In genomic region chr10:90222372-90222771, GRCh38 we compare ENCODE assay signal across 12 cellular contexts.
A peak's percentile ranks its signal among the peaks of the same experiment; 100 is the strongest.
DNase-seq lines count a peak whose midpoint lies in the region; ATAC-seq, FAIRE-seq and TF ChIP-seq lines count a peak whose summit lies in the region.
"Had no signal": no experiment of that assay in that cellular context is flagged by ENCODE, and none has a peak within 500 bp of the region (broad histone marks: within the 10 kb centered on the region; RNA-seq: fewer than 3 reads in every experiment).

No MANE protein-coding gene starts in this region.

- no peaks in the 10 kb centered on the region for H3K27me3 ChIP-seq in astrocyte (ENCODE audit: insufficient read depth, low read length)
- no peaks in the 10 kb centered on the region for H3K27me3 ChIP-seq in gastroesophageal sphincter

- H3K9me3 Mint-ChIP-seq in astrocyte (ENCODE audit: unreplicated experiment), result no peaks in the 10 kb centered on the region
- H3K9me3 Mint-ChIP-seq in stimulated activated naive CD8-positive, alpha-beta T cell treated with anti-CD3 and anti-CD28 coated beads, Interleukin-15, amount 100 ng/mL, for 72 hours, result peaks cover 0 to 6% of the 10 kb centered on the region in 2 donors
- H3K9me3 Mint-ChIP-seq: H9, T-cell had no signal

- H3K4me2 ChIP-seq in astrocyte (ENCODE audit: low read length), result no peak overlapping the region

- H3K27me3 Mint-ChIP-seq in astrocyte (ENCODE audit: low read depth, unreplicated experiment), result no peaks in the 10 kb centered on the region
- peaks cover 32% of the 10 kb centered on the region for H3K27me3 Mint-ChIP-seq in stimulated activated naive CD8-positive, alpha-beta T cell treated with anti-CD3 and anti-CD28 coated beads, Interleukin-15, amount 100 ng/mL, for 72 hours
- H3K27me3 Mint-ChIP-seq: T-cell had no signal

- FAIRE-seq in astrocyte (lab: Jason Lieb, UNC) (no peak), urothelium cell line (lab: Jason Lieb, UNC) (no peak)
- FAIRE-seq: D721Med, GM12878 had no signal

- DNase-seq in HS-27A (ENCODE audit: low read depth) (peak; percentile 63), astrocyte (ENCODE audit: low read depth) (peak; percentile 83), urothelium cell line (ENCODE audit: low spot score) (peak; percentile 56), left cardiac atrium (no peak), DMS53 treated with DMSO at 0.1 percent for 48 hours (lab: John Stamatoyannopoulos, UW; ENCODE audit: unreplicated experiment) (no peak)
- DNase-seq in stimulated activated naive CD8-positive, alpha-beta T cell treated with anti-CD3 and anti-CD28 coated beads, Interleukin-15, amount 100 ng/mL, for 72 hours, result no peak
- DNase-seq: H9, NCI-H187 treated with DMSO at 0.1 percent for 48 hours, T-cell had no signal

- TF ChIP-seq POLR2A in gastroesophageal sphincter (IDR thresholded peaks at IDR 0.05), result no peak

- H3K27ac Mint-ChIP-seq in astrocyte (ENCODE audit: unreplicated experiment), result peak overlapping the region; percentile 27
- H3K27ac Mint-ChIP-seq in stimulated activated naive CD8-positive, alpha-beta T cell treated with anti-CD3 and anti-CD28 coated beads, Interleukin-15, amount 100 ng/mL, for 72 hours, result no peak overlapping the region
- H3K27ac Mint-ChIP-seq: T-cell had no signal

- peaks cover 13% of the 10 kb centered on the region for H3K4me1 Mint-ChIP-seq in astrocyte (ENCODE audit: low read depth, unreplicated experiment)
- peaks cover 11% of the 10 kb centered on the region for H3K4me1 Mint-ChIP-seq in stimulated activated naive CD8-positive, alpha-beta T cell treated with anti-CD3 and anti-CD28 coated beads, Interleukin-15, amount 100 ng/mL, for 72 hours
- H3K4me1 Mint-ChIP-seq: H9 had no signal

- ATAC-seq in gastroesophageal sphincter (peak; percentile 20), left cardiac atrium (no peak)
- no peak for ATAC-seq in stimulated activated naive CD8-positive, alpha-beta T cell treated with anti-CD3 and anti-CD28 coated beads, Interleukin-15, amount 100 ng/mL, for 72 hours
- ATAC-seq: GM12878, T-cell had no signal

- H3K9me3 ChIP-seq in astrocyte (ENCODE audit: insufficient read depth, low read depth, low read length), result no peaks in the 10 kb centered on the region
- no peaks in the 10 kb centered on the region for H3K9me3 ChIP-seq in gastroesophageal sphincter

- no peak overlapping the region for H3K4me3 ChIP-seq in astrocyte (ENCODE audit: insufficient read depth, low read depth, low read length)
- H3K4me3 ChIP-seq in gastroesophageal sphincter, result no peak overlapping the region
- H3K4me3 ChIP-seq: GM12878 had no signal

- H2AFZ ChIP-seq in astrocyte (ENCODE audit: low read depth, low read length), result no peak overlapping the region

- H3K4me3 Mint-ChIP-seq in astrocyte (ENCODE audit: unreplicated experiment), result no peak overlapping the region
- no peak overlapping the region for H3K4me3 Mint-ChIP-seq in stimulated activated naive CD8-positive, alpha-beta T cell treated with anti-CD3 and anti-CD28 coated beads, Interleukin-15, amount 100 ng/mL, for 72 hours
- H3K4me3 Mint-ChIP-seq: H9, T-cell had no signal

- peak overlapping the region; percentile 24 for H3K27ac ChIP-seq in astrocyte (ENCODE audit: low read depth, low read length)
- H3K27ac ChIP-seq in gastroesophageal sphincter, result no peak overlapping the region

- TF ChIP-seq EP300 in gastroesophageal sphincter (IDR thresholded peaks at IDR 0.05), result no peak

- WGBS in gastroesophageal sphincter (ENCODE audit: low coverage in 1 of 2), 2 donors, result 6 to 31% methylated on average over 4 of the region's 4 CpGs

- H3K36me3 Mint-ChIP-seq in astrocyte (ENCODE audit: low read depth, unreplicated experiment), result no peaks in the 10 kb centered on the region
- H3K36me3 Mint-ChIP-seq: T-cell had no signal

- TF ChIP-seq CTCF in astrocyte (IDR thresholded peaks at IDR 0.05; ENCODE audit: insufficient read depth, low read depth, low read length) (no peak), gastroesophageal sphincter (IDR thresholded peaks at IDR 0.05) (no peak)

- intact Hi-C loops in left cardiac atrium (cut with DNase I), result no loop called here

- no peaks in the 10 kb centered on the region for H4K20me1 ChIP-seq in astrocyte (ENCODE audit: insufficient read depth, low read length)

- no peaks in the 10 kb centered on the region for H3K36me3 ChIP-seq in astrocyte (ENCODE audit: insufficient read depth, low read length)
- H3K36me3 ChIP-seq in gastroesophageal sphincter, result no peaks in the 10 kb centered on the region

- no peak overlapping the region for H3K9ac ChIP-seq in astrocyte (ENCODE audit: low read length)

- H3K79me2 ChIP-seq in astrocyte (ENCODE audit: insufficient read depth, low read length), result no peaks in the 10 kb centered on the region

- H3K4me1 ChIP-seq in astrocyte (ENCODE audit: insufficient read depth, low read length) (peaks cover 17% of the 10 kb centered on the region), gastroesophageal sphincter (no peaks in the 10 kb centered on the region)

Comparison
In these comparisons a context has a peak if more than half of its experiments do, and no peak if none do; other contexts are left out.
1. DNase-seq: peak in HS-27A (single experiment), astrocyte (single experiment) and urothelium cell line (single experiment); none in stimulated activated naive CD8-positive, alpha-beta T cell treated with anti-CD3 and anti-CD28 coated beads, Interleukin-15, amount 100 ng/mL, for 72 hours (0 of 2), left cardiac atrium (single experiment) and DMS53 treated with DMSO at 0.1 percent for 48 hours (single experiment).